1 cellular context compared by ENCODE assay signal in the genomic region with DNA sequence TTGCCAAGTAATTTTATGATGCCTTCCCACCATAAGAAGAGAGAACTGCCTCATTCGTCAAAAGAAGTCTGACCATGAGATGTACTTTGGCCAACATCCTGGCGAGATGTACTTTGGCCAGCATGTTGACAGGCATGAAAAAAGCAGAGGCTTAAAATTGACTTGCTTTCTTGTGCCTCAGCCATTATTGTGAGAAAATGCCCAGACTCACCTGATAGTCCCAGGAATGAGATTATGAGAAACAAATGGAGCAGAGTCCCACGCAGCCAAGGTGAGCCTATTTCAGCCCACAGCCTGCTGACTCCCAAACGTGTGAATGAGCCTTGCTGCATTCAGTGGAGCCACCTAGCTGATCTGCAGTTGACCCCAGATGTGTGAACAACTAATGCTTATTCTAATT.
TF ChIP-seq lines count a peak whose summit lies in the region.

No MANE protein-coding gene starts in this region.

TF ChIP-seq in HepG2, 621 proteins besides CTCF, POLR2A, EP300 and RAD21 (continued from another document and continues in another):
- no peak for TF ChIP-seq LBX2 (CRISPR knock-in tag; IDR thresholded peaks at IDR 0.05; ENCODE audit: borderline replicate concordance)
- no peak for TF ChIP-seq ZNF326 (CRISPR knock-in tag; IDR thresholded peaks at IDR 0.05; ENCODE audit: borderline replicate concordance)
- no peak for TF ChIP-seq ZNF234 (CRISPR knock-in tag; conservative IDR thresholded peaks at IDR 0.05)
- TF ChIP-seq KDM6A (CRISPR knock-in tag; IDR thresholded peaks at IDR 0.05; ENCODE audit: low read depth) = no peak
- no peak for TF ChIP-seq ATAD3A (CRISPR knock-in tag; IDR thresholded peaks at IDR 0.05)
- TF ChIP-seq, protein P1, sequence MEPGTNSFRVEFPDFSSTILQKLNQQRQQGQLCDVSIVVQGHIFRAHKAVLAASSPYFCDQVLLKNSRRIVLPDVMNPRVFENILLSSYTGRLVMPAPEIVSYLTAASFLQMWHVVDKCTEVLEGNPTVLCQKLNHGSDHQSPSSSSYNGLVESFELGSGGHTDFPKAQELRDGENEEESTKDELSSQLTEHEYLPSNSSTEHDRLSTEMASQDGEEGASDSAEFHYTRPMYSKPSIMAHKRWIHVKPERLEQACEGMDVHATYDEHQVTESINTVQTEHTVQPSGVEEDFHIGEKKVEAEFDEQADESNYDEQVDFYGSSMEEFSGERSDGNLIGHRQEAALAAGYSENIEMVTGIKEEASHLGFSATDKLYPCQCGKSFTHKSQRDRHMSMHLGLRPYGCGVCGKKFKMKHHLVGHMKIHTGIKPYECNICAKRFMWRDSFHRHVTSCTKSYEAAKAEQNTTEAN (CRISPR knock-in tag; conservative IDR thresholded peaks at IDR 0.05) = no peak
- TF ChIP-seq ZNF260 (CRISPR knock-in tag; IDR thresholded peaks at IDR 0.05; ENCODE audit: borderline replicate concordance, low read depth) = no peak
- TF ChIP-seq SKI (IDR thresholded peaks at IDR 0.05; ENCODE audit: partially characterized antibody) = no peak
- no peak for TF ChIP-seq ATM (IDR thresholded peaks at IDR 0.05; ENCODE audit: borderline replicate concordance)
- TF ChIP-seq AKNA (CRISPR knock-in tag; IDR thresholded peaks at IDR 0.05; ENCODE audit: borderline replicate concordance) = no peak
- TF ChIP-seq ZNF713 (CRISPR knock-in tag; IDR thresholded peaks at IDR 0.05) = no peak
- no peak for TF ChIP-seq FOSL2 (CRISPR knock-in tag; IDR thresholded peaks at IDR 0.05)
- TF ChIP-seq AHDC1 (CRISPR knock-in tag; IDR thresholded peaks at IDR 0.05; ENCODE audit: borderline replicate concordance) = peak; percentile 84; the same call in 1 of the 2 replicates
- TF ChIP-seq HDAC2 (CRISPR knock-in tag; IDR thresholded peaks at IDR 0.05) = 0 out of 2 replicates have a peak, but pooled peaks have one; percentile 22
- no peak for TF ChIP-seq U2AF1 (optimal IDR thresholded peaks at IDR 0.05; ENCODE audit: low read depth, low read length)
- TF ChIP-seq HMG20B (CRISPR knock-in tag; conservative IDR thresholded peaks at IDR 0.05) = no peak
- no peak for TF ChIP-seq SSRP1 (CRISPR knock-in tag; IDR thresholded peaks at IDR 0.05)
- peak; percentile 65 for TF ChIP-seq ARID5B (CRISPR knock-in tag; IDR thresholded peaks at IDR 0.05)
- TF ChIP-seq KLF12 (CRISPR knock-in tag; IDR thresholded peaks at IDR 0.05; ENCODE audit: borderline replicate concordance) = no peak
- TF ChIP-seq ZNF33A (CRISPR knock-in tag; IDR thresholded peaks at IDR 0.05; ENCODE audit: borderline replicate concordance) = no peak
- TF ChIP-seq, protein P2, sequence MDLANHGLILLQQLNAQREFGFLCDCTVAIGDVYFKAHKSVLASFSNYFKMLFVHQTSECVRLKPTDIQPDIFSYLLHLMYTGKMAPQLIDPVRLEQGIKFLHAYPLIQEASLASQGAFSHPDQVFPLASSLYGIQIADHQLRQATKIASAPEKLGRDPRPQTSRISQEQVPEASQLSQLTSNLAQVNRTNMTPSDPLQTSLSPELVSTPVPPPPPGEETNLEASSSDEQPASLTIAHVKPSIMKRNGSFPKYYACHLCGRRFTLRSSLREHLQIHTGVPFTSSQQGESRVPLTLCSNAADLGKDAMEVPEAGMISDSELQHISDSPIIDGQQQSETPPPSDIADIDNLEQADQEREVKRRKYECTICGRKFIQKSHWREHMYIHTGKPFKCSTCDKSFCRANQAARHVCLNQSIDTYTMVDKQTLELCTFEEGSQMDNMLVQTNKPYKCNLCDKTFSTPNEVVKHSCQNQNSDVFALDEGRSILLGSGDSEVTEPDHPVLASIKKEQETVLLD (CRISPR knock-in tag; IDR thresholded peaks at IDR 0.05; ENCODE audit: low read depth) = no peak
- TF ChIP-seq, protein P3, sequence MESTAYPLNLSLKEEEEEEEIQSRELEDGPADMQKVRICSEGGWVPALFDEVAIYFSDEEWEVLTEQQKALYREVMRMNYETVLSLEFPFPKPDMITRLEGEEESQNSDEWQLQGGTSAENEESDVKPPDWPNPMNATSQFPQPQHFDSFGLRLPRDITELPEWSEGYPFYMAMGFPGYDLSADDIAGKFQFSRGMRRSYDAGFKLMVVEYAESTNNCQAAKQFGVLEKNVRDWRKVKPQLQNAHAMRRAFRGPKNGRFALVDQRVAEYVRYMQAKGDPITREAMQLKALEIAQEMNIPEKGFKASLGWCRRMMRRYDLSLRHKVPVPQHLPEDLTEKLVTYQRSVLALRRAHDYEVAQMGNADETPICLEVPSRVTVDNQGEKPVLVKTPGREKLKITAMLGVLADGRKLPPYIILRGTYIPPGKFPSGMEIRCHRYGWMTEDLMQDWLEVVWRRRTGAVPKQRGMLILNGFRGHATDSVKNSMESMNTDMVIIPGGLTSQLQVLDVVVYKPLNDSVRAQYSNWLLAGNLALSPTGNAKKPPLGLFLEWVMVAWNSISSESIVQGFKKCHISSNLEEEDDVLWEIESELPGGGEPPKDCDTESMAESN (CRISPR knock-in tag; conservative IDR thresholded peaks at IDR 0.05) = no peak
- peak; percentile 60; the same call in 1 of the 2 replicates for TF ChIP-seq ETV5 (CRISPR knock-in tag; IDR thresholded peaks at IDR 0.05; ENCODE audit: borderline replicate concordance)
- TF ChIP-seq GABPA (IDR thresholded peaks at IDR 0.05; ENCODE audit: low read depth, low read length) = no peak
- 0 out of 2 replicates have a peak, but pooled peaks have one; percentile 16 for TF ChIP-seq GABPA (CRISPR knock-in tag; IDR thresholded peaks at IDR 0.05; ENCODE audit: low read depth)
- TF ChIP-seq NCOA2 (CRISPR knock-in tag; IDR thresholded peaks at IDR 0.05) = 0 out of 2 replicates have a peak, but pooled peaks have one; percentile 12
- TF ChIP-seq ZBTB3 (CRISPR knock-in tag; IDR thresholded peaks at IDR 0.05; ENCODE audit: borderline replicate concordance, low read depth) = no peak
- TF ChIP-seq SOX5 (CRISPR knock-in tag; IDR thresholded peaks at IDR 0.05; ENCODE audit: borderline replicate concordance) = 0 out of 2 replicates have a peak, but pooled peaks have one; percentile 21
- no peak for TF ChIP-seq NR2F6 (IDR thresholded peaks at IDR 0.05)
- 0 out of 2 replicates have a peak, but pooled peaks have one; percentile 8 for TF ChIP-seq NR2F6 (CRISPR knock-in tag; IDR thresholded peaks at IDR 0.05)
- TF ChIP-seq MAX (IDR thresholded peaks at IDR 0.05) = peak; percentile 43
- no peak for TF ChIP-seq ZBTB20 (CRISPR knock-in tag; IDR thresholded peaks at IDR 0.05; ENCODE audit: borderline replicate concordance, low read depth)
- peak; percentile 58; the same call in 1 of the 2 replicates for TF ChIP-seq ZNF362 (CRISPR knock-in tag; IDR thresholded peaks at IDR 0.05; ENCODE audit: borderline replicate concordance)
- TF ChIP-seq HNF4A (CRISPR knock-in tag; IDR thresholded peaks at IDR 0.05) = peak; percentile 87
- TF ChIP-seq ELF3 (CRISPR knock-in tag; IDR thresholded peaks at IDR 0.05) = peak; percentile 24; the same call in 1 of the 2 replicates
